Comparison of ENCODE assay signal across 24 cellular contexts in the genomic region with DNA sequence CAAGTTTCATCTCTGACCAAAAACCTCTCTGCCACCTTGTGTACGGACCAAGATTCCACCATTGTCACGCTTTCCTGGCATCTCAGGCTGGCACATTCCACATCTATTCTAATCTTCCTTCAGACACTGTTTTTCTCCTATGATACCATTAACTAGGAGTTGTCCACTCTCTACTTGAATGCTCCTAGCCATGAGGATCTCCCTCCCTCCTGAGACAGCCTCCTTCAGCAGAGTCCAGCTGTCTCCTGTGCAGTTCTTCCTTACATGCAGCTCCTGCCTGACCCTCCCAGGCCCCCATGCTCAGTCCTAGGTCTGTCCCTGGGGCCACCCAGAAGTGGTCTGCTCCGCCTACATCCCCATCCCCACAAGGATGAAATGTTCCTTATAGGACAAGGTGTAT.
DNase-seq lines count a peak whose midpoint lies in the region; ATAC-seq and TF ChIP-seq lines count a peak whose summit lies in the region.
"Had no signal": no experiment of that assay in that cellular context is flagged by ENCODE, and none has a peak within 500 bp of the region (broad histone marks: within the 10 kb centered on the region; RNA-seq: fewer than 3 reads in every experiment).

No MANE protein-coding gene starts in this region.

- CTCF ChIA-PET in HEK293 (lab: Yijun Ruan, JAX), result no interaction called here

- ATAC-seq in GM21515 (IDR thresholded peaks at IDR 0.05; ENCODE audit: unreplicated experiment), result no peak
- ATAC-seq in esophagus mucosa, result no peak
- ATAC-seq: GM12878 had no signal

- DNase-seq in neural progenitor cell (ENCODE audit: low spot score), result no peak
- no peak for DNase-seq in activated CD4-positive, alpha-beta T cell treated with anti-CD3 and anti-CD28 coated beads for 1 hour
- DNase-seq: 8988T; ACHN; BE2C; C1 segment of cervical spinal cord; CD4-positive, alpha-beta memory T cell; CD4-positive, CD25-positive, alpha-beta regulatory T cell; CD8-positive, alpha-beta memory T cell; COR-L47; DMS 273 treated with DMSO at 0.1 percent for 48 hours; DMS153; DMS53; DMS79; DND-41; EL; GDM1 had no signal

- H3K79me2 ChIP-seq in KMS-11 (ENCODE audit: insufficient read depth, low read depth) (no peaks in the 10 kb centered on the region), neural progenitor cell (ENCODE audit: low read depth) (no peaks in the 10 kb centered on the region)

- POLR2A ChIA-PET in HEK293 (lab: Yijun Ruan, JAX), result no interaction called here

- H3K4me2 ChIP-seq in KMS-11 (peak overlapping the region; percentile 11; the same call in 1 of the 2 replicates), neural progenitor cell (no peak overlapping the region)
- H3K4me2 ChIP-seq: BLaER1 had no signal

- TF ChIP-seq CTCF in HEK293 (tag by site-specific recombination; IDR thresholded peaks at IDR 0.05) (no peak), KMS-11 (conservative IDR thresholded peaks at IDR 0.05; ENCODE audit: low read depth, low read length) (no peak), neural progenitor cell (IDR thresholded peaks at IDR 0.05) (no peak)

- H3K9me3 ChIP-seq in HEK293 (ENCODE audit: control insufficient read depth, insufficient read depth, low read depth, low read length) (no peaks in the 10 kb centered on the region), neural progenitor cell (ENCODE audit: low read depth) (no peaks in the 10 kb centered on the region)
- H3K9me3 ChIP-seq: BE2C, BLaER1 had no signal

- H3K4me1 ChIP-seq in HEK293 (ENCODE audit: control insufficient read depth, insufficient read depth, low read length), result no peaks in the 10 kb centered on the region
- H3K4me1 ChIP-seq in KMS-11 (ENCODE audit: low read depth, poor library complexity, severe bottlenecking), result peaks cover 51% of the 10 kb centered on the region
- peaks cover 16% of the 10 kb centered on the region for H3K4me1 ChIP-seq in neural progenitor cell
- H3K4me1 ChIP-seq: BE2C had no signal

- no peak overlapping the region for H3K9ac ChIP-seq in KMS-11
- H3K9ac ChIP-seq in neural progenitor cell, result no peak overlapping the region
- H3K9ac ChIP-seq: BLaER1 had no signal

- no peaks in the 10 kb centered on the region for H3K9me3 Mint-ChIP-seq in neural progenitor cell
- H3K9me3 Mint-ChIP-seq: CD4-positive, CD25-positive, alpha-beta regulatory T cell; CD8-positive, alpha-beta memory T cell had no signal

- H3K36me3 Mint-ChIP-seq in neural progenitor cell, result no peaks in the 10 kb centered on the region
- H3K36me3 Mint-ChIP-seq: CD14-positive monocyte; CD4-positive, CD25-positive, alpha-beta regulatory T cell; CD8-positive, alpha-beta memory T cell had no signal

- H4K20me1 ChIP-seq in KMS-11 (ENCODE audit: insufficient read depth), result no peaks in the 10 kb centered on the region
- no peaks in the 10 kb centered on the region for H4K20me1 ChIP-seq in neural progenitor cell (ENCODE audit: low read depth)
- H4K20me1 ChIP-seq: BLaER1 had no signal

- peaks cover 25% of the 10 kb centered on the region for H3F3A ChIP-seq in neural progenitor cell (ENCODE audit: low read depth)

- peak overlapping the region; percentile 9 for H3K27ac Mint-ChIP-seq in neural progenitor cell
- H3K27ac Mint-ChIP-seq: CD4-positive, alpha-beta memory T cell; CD8-positive, alpha-beta memory T cell had no signal

- H3K4me3 ChIP-seq in HEK293 (ENCODE audit: low read depth, low read length) (no peak overlapping the region), KMS-11 (IDR thresholded peaks at IDR 0.05; ENCODE audit: insufficient read depth, low read depth, low read length) (no peak overlapping the region), neural progenitor cell (no peak overlapping the region)
- H3K4me3 ChIP-seq: BLaER1, GM12878 had no signal

- H3K4me1 Mint-ChIP-seq in neural progenitor cell, result peaks cover 19% of the 10 kb centered on the region
- H3K4me1 Mint-ChIP-seq: CD14-positive monocyte; CD4-positive, alpha-beta memory T cell; CD4-positive, CD25-positive, alpha-beta regulatory T cell; CD8-positive, alpha-beta memory T cell had no signal

- H3K4me3 Mint-ChIP-seq in neural progenitor cell, result no peak overlapping the region
- H3K4me3 Mint-ChIP-seq: CD14-positive monocyte; CD4-positive, alpha-beta memory T cell; CD4-positive, CD25-positive, alpha-beta regulatory T cell; CD8-positive, alpha-beta memory T cell had no signal

- H2AFZ ChIP-seq in KMS-11 (ENCODE audit: low read depth) (no peak overlapping the region), neural progenitor cell (replicated peaks) (no peak overlapping the region)

- H3K36me3 ChIP-seq in HEK293 (ENCODE audit: control insufficient read depth in 2 of 2, insufficient read depth in 1 of 2, low read length in 2 of 2), result no peaks in the 10 kb centered on the region
- no peaks in the 10 kb centered on the region for H3K36me3 ChIP-seq in KMS-11 (ENCODE audit: insufficient read depth)
- no peaks in the 10 kb centered on the region for H3K36me3 ChIP-seq in neural progenitor cell
- H3K36me3 ChIP-seq: BE2C, BLaER1 had no signal

- peaks cover 4% of the 10 kb centered on the region for H3K27me3 Mint-ChIP-seq in neural progenitor cell (ENCODE audit: insufficient read depth, low read depth)

- H3K27me3 ChIP-seq in KMS-11 (ENCODE audit: insufficient read depth, low read depth) (no peaks in the 10 kb centered on the region), neural progenitor cell (no peaks in the 10 kb centered on the region)
- H3K27me3 ChIP-seq: BE2C, BLaER1 had no signal

- H3K27ac ChIP-seq in HEK293 (ENCODE audit: extremely low read depth, low read depth, low read length), result no peak overlapping the region
- no peak overlapping the region for H3K27ac ChIP-seq in KMS-11
- H3K27ac ChIP-seq in neural progenitor cell, result no peak overlapping the region
- H3K27ac ChIP-seq: BLaER1 had no signal

TF ChIP-seq in HEK293, 187 proteins besides CTCF, POLR2A, EP300 and RAD21:
- TF ChIP-seq ZNF211 (tag by site-specific recombination; IDR thresholded peaks at IDR 0.05; ENCODE audit: low read depth), result no peak
- TF ChIP-seq, protein P1, sequence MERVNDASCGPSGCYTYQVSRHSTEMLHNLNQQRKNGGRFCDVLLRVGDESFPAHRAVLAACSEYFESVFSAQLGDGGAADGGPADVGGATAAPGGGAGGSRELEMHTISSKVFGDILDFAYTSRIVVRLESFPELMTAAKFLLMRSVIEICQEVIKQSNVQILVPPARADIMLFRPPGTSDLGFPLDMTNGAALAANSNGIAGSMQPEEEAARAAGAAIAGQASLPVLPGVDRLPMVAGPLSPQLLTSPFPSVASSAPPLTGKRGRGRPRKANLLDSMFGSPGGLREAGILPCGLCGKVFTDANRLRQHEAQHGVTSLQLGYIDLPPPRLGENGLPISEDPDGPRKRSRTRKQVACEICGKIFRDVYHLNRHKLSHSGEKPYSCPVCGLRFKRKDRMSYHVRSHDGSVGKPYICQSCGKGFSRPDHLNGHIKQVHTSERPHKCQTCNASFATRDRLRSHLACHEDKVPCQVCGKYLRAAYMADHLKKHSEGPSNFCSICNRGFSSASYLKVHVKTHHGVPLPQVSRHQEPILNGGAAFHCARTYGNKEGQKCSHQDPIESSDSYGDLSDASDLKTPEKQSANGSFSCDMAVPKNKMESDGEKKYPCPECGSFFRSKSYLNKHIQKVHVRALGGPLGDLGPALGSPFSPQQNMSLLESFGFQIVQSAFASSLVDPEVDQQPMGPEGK (tag by site-specific recombination; IDR thresholded peaks at IDR 0.05), result no peak
- TF ChIP-seq, protein P2, sequence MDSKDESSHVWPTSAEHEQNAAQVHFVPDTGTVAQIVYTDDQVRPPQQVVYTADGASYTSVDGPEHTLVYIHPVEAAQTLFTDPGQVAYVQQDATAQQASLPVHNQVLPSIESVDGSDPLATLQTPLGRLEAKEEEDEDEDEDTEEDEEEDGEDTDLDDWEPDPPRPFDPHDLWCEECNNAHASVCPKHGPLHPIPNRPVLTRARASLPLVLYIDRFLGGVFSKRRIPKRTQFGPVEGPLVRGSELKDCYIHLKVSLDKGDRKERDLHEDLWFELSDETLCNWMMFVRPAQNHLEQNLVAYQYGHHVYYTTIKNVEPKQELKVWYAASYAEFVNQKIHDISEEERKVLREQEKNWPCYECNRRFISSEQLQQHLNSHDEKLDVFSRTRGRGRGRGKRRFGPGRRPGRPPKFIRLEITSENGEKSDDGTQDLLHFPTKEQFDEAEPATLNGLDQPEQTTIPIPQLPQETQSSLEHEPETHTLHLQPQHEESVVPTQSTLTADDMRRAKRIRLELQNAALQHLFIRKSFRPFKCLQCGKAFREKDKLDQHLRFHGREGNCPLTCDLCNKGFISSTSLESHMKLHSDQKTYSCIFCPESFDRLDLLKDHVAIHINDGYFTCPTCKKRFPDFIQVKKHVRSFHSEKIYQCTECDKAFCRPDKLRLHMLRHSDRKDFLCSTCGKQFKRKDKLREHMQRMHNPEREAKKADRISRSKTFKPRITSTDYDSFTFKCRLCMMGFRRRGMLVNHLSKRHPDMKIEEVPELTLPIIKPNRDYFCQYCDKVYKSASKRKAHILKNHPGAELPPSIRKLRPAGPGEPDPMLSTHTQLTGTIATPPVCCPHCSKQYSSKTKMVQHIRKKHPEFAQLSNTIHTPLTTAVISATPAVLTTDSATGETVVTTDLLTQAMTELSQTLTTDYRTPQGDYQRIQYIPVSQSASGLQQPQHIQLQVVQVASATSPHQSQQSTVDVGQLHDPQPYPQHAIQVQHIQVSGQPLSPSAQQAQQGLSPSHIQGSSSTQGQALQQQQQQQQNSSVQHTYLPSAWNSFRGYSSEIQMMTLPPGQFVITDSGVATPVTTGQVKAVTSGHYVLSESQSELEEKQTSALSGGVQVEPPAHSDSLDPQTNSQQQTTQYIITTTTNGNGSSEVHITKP (tag by site-specific recombination; IDR thresholded peaks at IDR 0.05), result peak; percentile 57
- TF ChIP-seq ZNF157 (tag by site-specific recombination; IDR thresholded peaks at IDR 0.05), result no peak
